ENCODE assay signal across 9 cellular contexts in genomic region chr12:102965281-102966155, GRCh38. TPM values are rescaled to one million over a fixed set of nuclear protein-coding genes. Genes with fewer than 3 reads are reported as not detected.
DNase-seq lines count a peak whose midpoint lies in the region; ATAC-seq, FAIRE-seq and TF ChIP-seq lines count a peak whose summit lies in the region.
"Had no signal": no experiment of that assay in that cellular context is flagged by ENCODE, and none has a peak within 500 bp of the region (broad histone marks: within the 10 kb centered on the region; RNA-seq: fewer than 3 reads in every experiment).

No MANE protein-coding gene starts in this region.

- peak; percentile 10 to 60; a peak in 3 of 6 replicates for ATAC-seq in A549
- ATAC-seq in HG02571 (IDR thresholded peaks at IDR 0.05; ENCODE audit: unreplicated experiment): no peak

- no peak for FAIRE-seq in A549 (lab: Jason Lieb, UNC)

- DNase-seq in A549 (ENCODE audit: low read depth in 1 of 2, low spot score in 1 of 2) (no peak), GM12865 (ENCODE audit: low read depth) (no peak), NT2/D1 (ENCODE audit: low read depth, low spot score) (no peak), Kasumi-1 (lab: John Stamatoyannopoulos, UW) (no peak), GM03348 (ENCODE audit: low spot score) (no peak), NAMALWA (ENCODE audit: low spot score) (no peak)
- DNase-seq: NCI-H524 treated with DMSO at 0.1 percent for 48 hours had no signal

- H3K9ac ChIP-seq in NT2/D1 (ENCODE audit: insufficient read length, low read depth): no peak overlapping the region
- H3K9ac ChIP-seq in iPS-18a (ENCODE audit: low read length): no peak overlapping the region

- TF ChIP-seq CTCF in A549 (IDR thresholded peaks at IDR 0.05) (no peak), GM12865 (IDR thresholded peaks at IDR 0.05; ENCODE audit: insufficient read depth, low read depth, low read length, missing control alignments) (no peak)

- no peak for TF ChIP-seq EP300 in A549 (IDR thresholded peaks at IDR 0.05)

- TF ChIP-seq RAD21 in A549 (conservative IDR thresholded peaks at IDR 0.05 in 1 of 2, IDR thresholded peaks at IDR 0.05 in 1 of 2): no peak

- no peaks in the 10 kb centered on the region for H3K36me3 ChIP-seq in NT2/D1 (ENCODE audit: insufficient read depth, insufficient read length, low read length)
- H3K36me3 ChIP-seq in iPS-18a (ENCODE audit: control insufficient read depth, low read depth, low read length): no peaks in the 10 kb centered on the region

- peak overlapping the region; percentile 52 for H3K4me2 ChIP-seq in A549

- 0 out of 3 replicates have a peak, but pooled peaks cover 4% of the 10 kb centered on the region for H3K4me1 ChIP-seq in A549
- H3K4me1 ChIP-seq in NT2/D1 (ENCODE audit: insufficient read depth, insufficient read length): peaks cover 2% of the 10 kb centered on the region
- H3K4me1 ChIP-seq in iPS-18a (ENCODE audit: control insufficient read depth, low read depth, low read length): peaks cover 39% of the 10 kb centered on the region

- H3K27me3 ChIP-seq in NT2/D1 (ENCODE audit: insufficient read depth, insufficient read length) (peaks cover 85% of the 10 kb centered on the region), iPS-18a (ENCODE audit: control insufficient read depth, insufficient read depth, low read length) (peaks cover 94% of the 10 kb centered on the region)

- CTCF ChIA-PET in A549 (lab: Yijun Ruan, JAX): interaction anchor here (1.0 kb wide), 1 partner anchor 10 kb away, joined by 3 read pairs; no protein-coding TSS in a partner anchor

- H3K27ac ChIP-seq in A549: no peak overlapping the region
- no peak overlapping the region for H3K27ac ChIP-seq in iPS-18a (ENCODE audit: low read length)

- H3K4me3 ChIP-seq in A549: peak overlapping the region; percentile 27; the same call in 2 of the 3 replicates
- peak overlapping the region; percentile 26 for H3K4me3 ChIP-seq in GM12865 (ENCODE audit: low read depth, low read length)
- H3K4me3 ChIP-seq in NT2/D1 (ENCODE audit: insufficient read length, low read depth): peak overlapping the region; percentile 29
- peak overlapping the region; percentile 29 for H3K4me3 ChIP-seq in iPS-18a (ENCODE audit: low read length)

- no peak for TF ChIP-seq POLR2A in A549 (IDR thresholded peaks at IDR 0.05; ENCODE audit: low read length)

- H3K9me3 ChIP-seq in A549 (no peaks in the 10 kb centered on the region), NT2/D1 (ENCODE audit: insufficient read depth, low read length) (peaks cover 13% of the 10 kb centered on the region), iPS-18a (ENCODE audit: control insufficient read depth, low read depth, low read length) (peaks cover 10% of the 10 kb centered on the region)

- POLR2A ChIA-PET in A549 (lab: Yijun Ruan, JAX): no interaction called here

- WGBS in A549 (ENCODE audit: missing lambda C conversion rate): 23% methylated on average over 38 of the region's 38 CpGs

TF ChIP-seq in A549, 52 proteins besides CTCF, POLR2A, EP300 and RAD21:
- TF ChIP-seq CHD4 (IDR thresholded peaks at IDR 0.05; ENCODE audit: borderline replicate concordance): no peak
- no peak for TF ChIP-seq RARB (CRISPR knock-in tag; IDR thresholded peaks at IDR 0.05)

RNA-seq across cellular contexts. Expression of gene ASCL1, which starts 8.0 kb away (rescaled TPM):
- polyA plus RNA-seq in A549 (2011; rRNA removed) (0.05 TPM in 1 of 2 replicates, not detected in the other), A549 (2017; fragmentation: RNase III; extraction: RNeasy Plus Mini Kit Qiagen cat#74134 plus additional on column Dnase treatment) (not detected in 3 replicates)
- polyA plus RNA-seq in A549 (2012; cell fraction: cytosol; rRNA removed): 0.09 and 0.13 TPM in 2 replicates
- 0.17 and 0.18 TPM in 2 replicates for polyA plus RNA-seq in A549 (2012; cell fraction: nucleus; rRNA removed)
- not detected in 2 replicates for polyA minus RNA-seq in A549 (2011; rRNA and poly(A)+ RNA removed)

RNA-seq across cellular contexts. Expression of gene PAH, which starts 48.5 kb away (rescaled TPM):
- polyA plus RNA-seq in A549 (2011; rRNA removed): not detected in 2 replicates
- polyA plus RNA-seq in A549 (2012; cell fraction: cytosol; rRNA removed): not detected in 2 replicates
- polyA plus RNA-seq in A549 (2012; cell fraction: nucleus; rRNA removed): not detected in 2 replicates
- not detected in 3 replicates for polyA plus RNA-seq in A549 (2017; fragmentation: RNase III; extraction: RNeasy Plus Mini Kit Qiagen cat#74134 plus additional on column Dnase treatment)
- not detected in 2 replicates for polyA minus RNA-seq in A549 (2011; rRNA and poly(A)+ RNA removed)
